In genomic region chr21:15749045-15749867, GRCh38 we compare ENCODE assay signal across 19 cellular contexts. TPM values are rescaled to one million over a fixed set of nuclear protein-coding genes. Genes with fewer than 3 reads are reported as not detected.
DNase-seq lines count a peak whose midpoint lies in the region; ATAC-seq, FAIRE-seq and TF ChIP-seq lines count a peak whose summit lies in the region.
"Had no signal": no experiment of that assay in that cellular context is flagged by ENCODE, and none has a peak within 500 bp of the region (broad histone marks: within the 10 kb centered on the region; RNA-seq: fewer than 3 reads in every experiment).

No MANE protein-coding gene starts in this region.

- H4K20me1 ChIP-seq in fibroblast of lung (ENCODE audit: control insufficient read depth, extremely low read depth, insufficient read depth, low read length) = no peaks in the 10 kb centered on the region

- DNase-seq in H54 (ENCODE audit: insufficient read length, low spot score) (no peak), T-helper 17 cell (no peak), fibroblast of lung (ENCODE audit: low read depth in 2 of 2) (peak; percentile 8 to 57), natural killer cell (no peak), NCI-H82 (lab: John Stamatoyannopoulos, UW) (no peak), NCI-H2029 (lab: John Stamatoyannopoulos, UW) (no peak)
- no peak for DNase-seq in NK-92 treated with Interleukin-12 subunit alpha and Interleukin-12 subunit beta, amount 100 ng/mL, for 24 hours (lab: John Stamatoyannopoulos, UW)
- DNase-seq: activated CD8-positive, alpha-beta memory T cell treated with anti-CD3 and anti-CD28 coated beads, Interleukin-2, amount 50 U/mL, for 48 hours; amniotic stem cell; glutamatergic neuron; Karpas-422; kidney glomerular epithelial cell; NCI-H187; SHP77 treated with DMSO at 0.1 percent for 48 hours; substantia nigra; WERI-Rb-1 had no signal

- FAIRE-seq in H54 (lab: Jason Lieb, UNC) = peak; percentile 55
- FAIRE-seq: G401.6 had no signal

- intact Hi-C loops in natural killer cell (cut with micrococcal nuclease) = no loop called here

- no peak overlapping the region for H2AFZ ChIP-seq in fibroblast of lung (ENCODE audit: low read length)
- H2AFZ ChIP-seq: neural progenitor cell had no signal

- no peaks in the 10 kb centered on the region for H3K9me3 Mint-ChIP-seq in natural killer cell

- no peaks in the 10 kb centered on the region for H3K27me3 Mint-ChIP-seq in T-helper 17 cell
- H3K27me3 Mint-ChIP-seq in natural killer cell (ENCODE audit: low read depth in 2 of 2) = no peaks in the 10 kb centered on the region

- no peak for ATAC-seq in T-helper 17 cell
- peak in 1 of 3 donors; percentile 8 for ATAC-seq in natural killer cell
- no peak for ATAC-seq in GM21423 (IDR thresholded peaks at IDR 0.05; ENCODE audit: unreplicated experiment)

- H3K4me2 ChIP-seq in fibroblast of lung (ENCODE audit: extremely low read depth, insufficient read depth, low read length) = no peak overlapping the region
- H3K4me2 ChIP-seq: neural progenitor cell had no signal

- H3K4me3 Mint-ChIP-seq in T-helper 17 cell = no peak overlapping the region
- peak overlapping the region; percentile 47 for H3K4me3 Mint-ChIP-seq in natural killer cell

- H3K36me3 Mint-ChIP-seq in T-helper 17 cell (ENCODE audit: low read depth) = no peaks in the 10 kb centered on the region
- H3K36me3 Mint-ChIP-seq in natural killer cell = no peaks in the 10 kb centered on the region

- peaks cover 57% of the 10 kb centered on the region for H3K79me2 ChIP-seq in fibroblast of lung (ENCODE audit: control insufficient read depth, insufficient read depth, low read length)

- TF ChIP-seq CTCF in fibroblast of lung (conservative IDR thresholded peaks at IDR 0.05 in 1 of 2, IDR thresholded peaks at IDR 0.05 in 1 of 2; ENCODE audit: low read depth in 1 of 2, low read length in 2 of 2) = no peak
- TF ChIP-seq CTCF in natural killer cell (IDR thresholded peaks at IDR 0.05) = no peak

- H3K4me1 ChIP-seq in fibroblast of lung (ENCODE audit: control insufficient read depth, extremely low read depth, insufficient read depth, low read length) = no peaks in the 10 kb centered on the region

- no peak overlapping the region for H3K27ac ChIP-seq in fibroblast of lung (ENCODE audit: insufficient read depth, low read length)
- H3K27ac ChIP-seq: neural progenitor cell, WERI-Rb-1 had no signal

- H3K27ac Mint-ChIP-seq in T-helper 17 cell (peak overlapping the region; percentile 74), natural killer cell (peak overlapping the region; percentile 67 to 81)
- H3K27ac Mint-ChIP-seq: neural progenitor cell had no signal

- no peak overlapping the region for H3K9ac ChIP-seq in fibroblast of lung (ENCODE audit: insufficient read depth, low read length)
- H3K9ac ChIP-seq: neural progenitor cell had no signal

- H3K27me3 ChIP-seq in fibroblast of lung (ENCODE audit: control insufficient read depth, insufficient read depth, low read length) = no peaks in the 10 kb centered on the region
- H3K27me3 ChIP-seq: neural progenitor cell had no signal

- no peaks in the 10 kb centered on the region for H3K36me3 ChIP-seq in fibroblast of lung (ENCODE audit: control insufficient read depth, insufficient read depth, low read length)
- H3K36me3 ChIP-seq: neural progenitor cell, WERI-Rb-1 had no signal

- no peaks in the 10 kb centered on the region for H3K9me3 ChIP-seq in T-helper 17 cell (ENCODE audit: control insufficient read depth, low read length, poor library complexity, severe bottlenecking)
- H3K9me3 ChIP-seq in fibroblast of lung (ENCODE audit: control insufficient read depth, insufficient read depth, low read depth, low read length) = no peaks in the 10 kb centered on the region

- TF ChIP-seq POLR2A in H54 (IDR thresholded peaks at IDR 0.05; ENCODE audit: low read depth, low read length) = no peak

- H3K4me1 Mint-ChIP-seq in T-helper 17 cell = peaks cover 45% of the 10 kb centered on the region
- H3K4me1 Mint-ChIP-seq in natural killer cell = peaks cover 72 to 76% of the 10 kb centered on the region in 2 donors
- H3K4me1 Mint-ChIP-seq: neural progenitor cell had no signal

- no peak overlapping the region for H3K4me3 ChIP-seq in fibroblast of lung (replicated peaks in 1 of 4; ENCODE audit: control extremely low read depth in 1 of 4, insufficient read depth in 1 of 4, low read depth in 3 of 4, low read length in 4 of 4)
- H3K4me3 ChIP-seq: neural progenitor cell had no signal

RNA-seq across cellular contexts. Expression of gene USP25, which starts 19.5 kb away (rescaled TPM):
- total RNA-seq in T-helper 17 cell = 10 to 100 TPM; 52.0 to 66.7 TPM
- total RNA-seq in fibroblast of lung = 47.5 and 65.7 TPM in 2 replicates
- polyA plus RNA-seq in fibroblast of lung = 31.3 and 40.6 TPM in 2 replicates
- polyA plus RNA-seq in fibroblast of lung (2012) = 21.7 and 25.8 TPM in 2 replicates
- 5.2 and 20.1 TPM in 2 replicates for polyA minus RNA-seq in fibroblast of lung (ENCODE audit: low replicate concordance)
- 10 to 100 TPM; 67.0 to 95.4 (median 76.4) TPM for total RNA-seq in natural killer cell

Comparison
In these comparisons a context has a peak if more than half of its experiments do, and no peak if none do; other contexts are left out.
1. DNase-seq: peak in fibroblast of lung (2 of 2); none in H54 (single experiment), T-helper 17 cell (0 of 3), natural killer cell (single experiment), NK-92 treated with Interleukin-12 subunit alpha and Interleukin-12 subunit beta, amount 100 ng/mL, for 24 hours (single experiment), NCI-H82 (single experiment) and NCI-H2029 (single experiment).